Comparison of ENCODE assay signal across 19 cellular contexts in the genomic region with DNA sequence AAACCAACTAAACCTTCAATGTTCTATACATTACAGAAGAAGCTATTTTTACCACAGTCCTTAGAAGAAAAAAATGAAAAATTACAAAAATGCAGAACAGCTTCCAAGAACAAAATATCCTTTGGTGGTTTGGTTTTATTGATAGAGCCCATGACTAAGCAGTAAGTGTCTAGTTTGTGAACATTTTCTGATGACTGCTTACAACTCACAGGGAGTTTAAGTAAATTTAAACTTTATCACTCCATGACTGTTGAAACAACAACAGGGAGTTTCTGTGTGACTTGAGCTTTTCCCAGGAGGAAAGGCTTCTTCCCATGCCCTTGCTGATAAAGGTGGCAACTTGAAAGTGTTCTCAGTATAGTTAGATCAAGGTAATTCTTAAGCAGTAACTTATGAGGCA. TPM values are rescaled to one million over a fixed set of nuclear protein-coding genes. Genes with fewer than 3 reads are reported as not detected.
DNase-seq lines count a peak whose midpoint lies in the region; ATAC-seq and TF ChIP-seq lines count a peak whose summit lies in the region.
"Had no signal": no experiment of that assay in that cellular context is flagged by ENCODE, and none has a peak within 500 bp of the region (broad histone marks: within the 10 kb centered on the region; RNA-seq: fewer than 3 reads in every experiment).

No MANE protein-coding gene starts in this region.

- peaks cover 9% of the 10 kb centered on the region for H3K9me3 Mint-ChIP-seq in osteocyte (ENCODE audit: unreplicated experiment)
- H3K9me3 Mint-ChIP-seq: activated CD4-positive, alpha-beta memory T cell treated with anti-CD3 and anti-CD28 coated beads, Interleukin-2, amount 10 ng/mL, durations not matched to agents 7 days and 5 days had no signal

- peaks cover 6% of the 10 kb centered on the region for H3K9me3 ChIP-seq in RWPE2 (ENCODE audit: severe bottlenecking)
- H3K9me3 ChIP-seq: colonic mucosa had no signal

- peaks cover 3% of the 10 kb centered on the region for H3K36me3 Mint-ChIP-seq in osteocyte (ENCODE audit: unreplicated experiment)
- H3K36me3 Mint-ChIP-seq: CD4-positive, alpha-beta memory T cell had no signal

- DNase-seq in ELR (ENCODE audit: low read depth) (peak; percentile 64), RWPE2 (ENCODE audit: low spot score) (no peak), fibroblast of gingiva (ENCODE audit: low read depth) (peak; percentile 72), osteocyte (ENCODE audit: extremely low spot score, unreplicated experiment) (no peak), NCI-H1436 treated with DMSO at 0.1 percent for 48 hours (lab: John Stamatoyannopoulos, UW) (no peak), NCI-H146 (lab: John Stamatoyannopoulos, UW) (no peak)
- DNase-seq: activated CD4-positive, alpha-beta memory T cell treated with anti-CD3 and anti-CD28 coated beads, Interleukin-2, amount 10 ng/mL, durations not matched to agents 7 days and 5 days; activated gamma-delta T cell treated with Interleukin-2 at 50 U/mL for 16 hours; CD4-positive, alpha-beta memory T cell; colonic mucosa; Karpas-422; NCI-H2107; substantia nigra had no signal

- TF ChIP-seq CTCF in RWPE2 (IDR thresholded peaks at IDR 0.05; ENCODE audit: poor library complexity, severe bottlenecking) (no peak), osteocyte (IDR thresholded peaks at IDR 0.05) (no peak)

- H3K27me3 ChIP-seq in RWPE2 (ENCODE audit: insufficient read depth, poor library complexity, severe bottlenecking) = no peaks in the 10 kb centered on the region
- H3K27me3 ChIP-seq: colonic mucosa had no signal

- H3K27ac Mint-ChIP-seq in osteocyte (ENCODE audit: unreplicated experiment) = peak overlapping the region; percentile 86
- H3K27ac Mint-ChIP-seq: activated CD4-positive, alpha-beta memory T cell treated with anti-CD3 and anti-CD28 coated beads, Interleukin-2, amount 10 ng/mL, durations not matched to agents 7 days and 5 days; CD4-positive, alpha-beta memory T cell; nephron had no signal

- H3K4me1 Mint-ChIP-seq in osteocyte (ENCODE audit: unreplicated experiment) = peaks cover 59% of the 10 kb centered on the region
- H3K4me1 Mint-ChIP-seq: activated CD4-positive, alpha-beta memory T cell treated with anti-CD3 and anti-CD28 coated beads, Interleukin-2, amount 10 ng/mL, durations not matched to agents 7 days and 5 days; CD4-positive, alpha-beta memory T cell; nephron had no signal

- no peak overlapping the region for H3K4me3 Mint-ChIP-seq in osteocyte (ENCODE audit: unreplicated experiment)
- H3K4me3 Mint-ChIP-seq: activated CD4-positive, alpha-beta memory T cell treated with anti-CD3 and anti-CD28 coated beads, Interleukin-2, amount 10 ng/mL, durations not matched to agents 7 days and 5 days; CD4-positive, alpha-beta memory T cell; nephron had no signal

- no peak overlapping the region for H3K4me3 ChIP-seq in RWPE2 (ENCODE audit: severe bottlenecking)
- H3K4me3 ChIP-seq: colonic mucosa had no signal

- no peaks in the 10 kb centered on the region for H3K27me3 Mint-ChIP-seq in osteocyte (ENCODE audit: unreplicated experiment)
- H3K27me3 Mint-ChIP-seq: activated CD4-positive, alpha-beta memory T cell treated with anti-CD3 and anti-CD28 coated beads, Interleukin-2, amount 10 ng/mL, durations not matched to agents 7 days and 5 days had no signal

- peak; percentile 82 for ATAC-seq in RWPE2 (ENCODE audit: low read depth)
- no peak for ATAC-seq in GM21447 (IDR thresholded peaks at IDR 0.05; ENCODE audit: unreplicated experiment)
- ATAC-seq in GM18870 (IDR thresholded peaks at IDR 0.05; ENCODE audit: unreplicated experiment) = no peak
- ATAC-seq: left lobe of liver, sciatic nerve had no signal

- peaks cover 14% of the 10 kb centered on the region for H3K4me1 ChIP-seq in RWPE2 (ENCODE audit: insufficient read depth, poor library complexity, severe bottlenecking)
- H3K4me1 ChIP-seq: colonic mucosa had no signal

- peak overlapping the region; percentile 64 for H3K27ac ChIP-seq in RWPE2 (ENCODE audit: poor library complexity, severe bottlenecking)
- H3K27ac ChIP-seq: colonic mucosa had no signal

- H3K36me3 ChIP-seq in RWPE2 (ENCODE audit: low read depth) = no peaks in the 10 kb centered on the region
- H3K36me3 ChIP-seq: colonic mucosa had no signal

RNA-seq across cellular contexts. Expression of a gene that starts 2.9 kb away (rescaled TPM):
- total RNA-seq in osteocyte = not detected in 2 replicates
- total RNA-seq: activated CD4-positive, alpha-beta memory T cell treated with anti-CD3 and anti-CD28 coated beads, Interleukin-2, amount 10 ng/mL, durations not matched to agents 7 days and 5 days; CD4-positive, alpha-beta memory T cell; T-helper 2 cell treated with Interferon-gamma antibody and Interleukin-4, amounts not matched to agents 100 ng/mL and 5 ng/mL, for 36 hours had no signal

RNA-seq across cellular contexts. Expression of a gene that starts 9.1 kb away (rescaled TPM):
- total RNA-seq in osteocyte = not detected in 2 replicates
- total RNA-seq: activated CD4-positive, alpha-beta memory T cell treated with anti-CD3 and anti-CD28 coated beads, Interleukin-2, amount 10 ng/mL, durations not matched to agents 7 days and 5 days; CD4-positive, alpha-beta memory T cell; colonic mucosa; T-helper 2 cell treated with Interferon-gamma antibody and Interleukin-4, amounts not matched to agents 100 ng/mL and 5 ng/mL, for 36 hours had no signal

RNA-seq across cellular contexts. Expression of a gene that starts 19.6 kb away (rescaled TPM):
- total RNA-seq in osteocyte = 0.13 and 0.18 TPM in 2 replicates
- total RNA-seq: activated CD4-positive, alpha-beta memory T cell treated with anti-CD3 and anti-CD28 coated beads, Interleukin-2, amount 10 ng/mL, durations not matched to agents 7 days and 5 days; CD4-positive, alpha-beta memory T cell; left lobe of liver; T-helper 2 cell treated with Interferon-gamma antibody and Interleukin-4, amounts not matched to agents 100 ng/mL and 5 ng/mL, for 36 hours had no signal

RNA-seq across cellular contexts. Expression of a gene that starts 59.6 kb away (rescaled TPM):
- total RNA-seq in osteocyte = 1.7 and 2.1 TPM in 2 replicates
- total RNA-seq: activated CD4-positive, alpha-beta memory T cell treated with anti-CD3 and anti-CD28 coated beads, Interleukin-2, amount 10 ng/mL, durations not matched to agents 7 days and 5 days; CD4-positive, alpha-beta memory T cell; left lobe of liver; T-helper 2 cell treated with Interferon-gamma antibody and Interleukin-4, amounts not matched to agents 100 ng/mL and 5 ng/mL, for 36 hours had no signal

Comparison
In these comparisons a context has a peak if more than half of its experiments do, and no peak if none do; other contexts are left out.
1. DNase-seq: peak in ELR (single experiment) and fibroblast of gingiva (single experiment); none in RWPE2 (single experiment), osteocyte (single experiment), NCI-H1436 treated with DMSO at 0.1 percent for 48 hours (single experiment) and NCI-H146 (single experiment).